In the genomic region with DNA sequence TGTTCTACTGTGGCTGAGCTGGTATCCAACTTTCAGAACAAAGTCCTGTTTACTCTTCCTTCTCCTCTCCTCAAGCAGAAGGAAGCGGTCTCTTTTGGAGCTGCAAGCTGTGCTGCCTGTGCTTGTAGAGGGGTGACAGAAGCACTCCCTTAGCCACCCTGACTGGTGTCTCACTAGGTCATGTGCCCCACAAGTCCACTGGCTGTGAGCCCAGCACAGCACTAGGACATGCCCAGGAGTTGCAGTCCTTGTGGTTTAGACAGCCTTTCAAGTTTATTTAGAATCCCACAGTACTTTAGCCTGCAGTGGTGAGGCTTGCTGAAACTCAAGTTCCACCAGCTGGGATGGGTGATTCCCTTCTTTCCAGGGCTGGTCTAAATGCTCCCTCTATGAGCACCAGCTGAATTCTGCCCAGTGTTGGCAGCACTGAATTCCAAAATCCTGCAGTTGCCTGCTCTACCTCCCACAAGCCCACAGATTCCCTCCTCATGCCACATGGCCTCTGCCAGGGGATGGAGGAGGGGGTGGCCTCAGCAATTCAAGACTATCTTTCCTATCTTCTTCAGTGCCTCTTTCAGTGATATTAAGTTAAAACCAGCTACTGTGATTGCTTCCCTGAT, we compare ENCODE assay signal across 19 cellular contexts.
DNase-seq lines count a peak whose midpoint lies in the region; ATAC-seq and TF ChIP-seq lines count a peak whose summit lies in the region.
"Had no signal": no experiment of that assay in that cellular context is flagged by ENCODE, and none has a peak within 500 bp of the region (broad histone marks: within the 10 kb centered on the region; RNA-seq: fewer than 3 reads in every experiment).

No MANE protein-coding gene starts in this region.

- no peak overlapping the region for H3K27ac Mint-ChIP-seq in T-cell
- H3K27ac Mint-ChIP-seq: activated CD4-positive, alpha-beta T cell treated with anti-CD3 and anti-CD28 coated beads for 36 hours; activated CD8-positive, alpha-beta memory T cell treated with anti-CD3 and anti-CD28 coated beads, Interleukin-2, amount 10 ng/mL, durations not matched to agents 7 days and 5 days; activated naive CD8-positive, alpha-beta T cell treated with anti-CD3 and anti-CD28 coated beads for 36 hours; activated T-helper 17 cell treated with anti-CD3 and anti-CD28 coated beads, Interleukin-2, amount 50 U/mL, for 72 hours; CD8-positive, alpha-beta T cell; nephron had no signal

- peaks cover 9 to 24% (median 23%) of the 10 kb centered on the region in 3 donors for H3K9me3 Mint-ChIP-seq in T-cell

- TF ChIP-seq CTCF in fibroblast of the aortic adventitia (IDR thresholded peaks at IDR 0.05; ENCODE audit: insufficient read depth, low read length), result no peak

- no peak overlapping the region for H3K4me3 Mint-ChIP-seq in T-cell
- H3K4me3 Mint-ChIP-seq: activated CD4-positive, alpha-beta T cell treated with anti-CD3 and anti-CD28 coated beads for 36 hours; activated CD8-positive, alpha-beta memory T cell treated with anti-CD3 and anti-CD28 coated beads, Interleukin-2, amount 10 ng/mL, durations not matched to agents 7 days and 5 days; activated naive CD8-positive, alpha-beta T cell treated with anti-CD3 and anti-CD28 coated beads for 36 hours; activated T-helper 17 cell treated with anti-CD3 and anti-CD28 coated beads, Interleukin-2, amount 50 U/mL, for 72 hours; CD8-positive, alpha-beta T cell; nephron had no signal

- CTCF ChIA-PET in T-cell (lab: Charles Lee), result no interaction called here

- POLR2A ChIA-PET in T-cell (lab: Charles Lee), result no interaction called here

- no peaks in the 10 kb centered on the region for H3K27me3 Mint-ChIP-seq in T-cell
- H3K27me3 Mint-ChIP-seq: activated CD8-positive, alpha-beta memory T cell treated with anti-CD3 and anti-CD28 coated beads, Interleukin-2, amount 10 ng/mL, durations not matched to agents 7 days and 5 days; activated naive CD8-positive, alpha-beta T cell treated with anti-CD3 and anti-CD28 coated beads for 36 hours; activated T-helper 17 cell treated with anti-CD3 and anti-CD28 coated beads, Interleukin-2, amount 50 U/mL, for 72 hours had no signal

- H3K36me3 Mint-ChIP-seq in T-cell, result no peaks in the 10 kb centered on the region
- H3K36me3 Mint-ChIP-seq: activated CD8-positive, alpha-beta memory T cell treated with anti-CD3 and anti-CD28 coated beads, Interleukin-2, amount 10 ng/mL, durations not matched to agents 7 days and 5 days; activated naive CD8-positive, alpha-beta T cell treated with anti-CD3 and anti-CD28 coated beads for 36 hours; CD8-positive, alpha-beta T cell had no signal

- H3K4me3 ChIP-seq in fibroblast of the aortic adventitia (ENCODE audit: low read depth, low read length), result no peak overlapping the region
- H3K4me3 ChIP-seq: transverse colon had no signal

- ATAC-seq in SK-N-SH treated with all-trans-retinoic acid at 6 μM for 48 hours (peak; percentile 64), HG02642 (IDR thresholded peaks at IDR 0.05; ENCODE audit: poor library complexity, unreplicated experiment) (no peak), T-cell (replicated peaks in 1 of 4) (no peak)
- ATAC-seq: activated CD4-positive, alpha-beta T cell treated with anti-CD3 and anti-CD28 coated beads for 36 hours; activated CD8-positive, alpha-beta memory T cell treated with anti-CD3 and anti-CD28 coated beads, Interleukin-2, amount 10 ng/mL, durations not matched to agents 7 days and 5 days; activated T-helper 17 cell treated with anti-CD3 and anti-CD28 coated beads, Interleukin-2, amount 50 U/mL, for 72 hours; CD8-positive, alpha-beta T cell; stimulated activated naive CD8-positive, alpha-beta T cell treated with anti-CD3 and anti-CD28 coated beads, Interleukin-15, Interleukin-2, amounts not matched to agents 100 U/mL and 50 U/mL, for 24 hours had no signal

- H3K4me1 Mint-ChIP-seq in T-cell, result no peaks in the 10 kb centered on the region
- H3K4me1 Mint-ChIP-seq: activated CD4-positive, alpha-beta T cell treated with anti-CD3 and anti-CD28 coated beads for 36 hours; activated CD8-positive, alpha-beta memory T cell treated with anti-CD3 and anti-CD28 coated beads, Interleukin-2, amount 10 ng/mL, durations not matched to agents 7 days and 5 days; activated naive CD8-positive, alpha-beta T cell treated with anti-CD3 and anti-CD28 coated beads for 36 hours; activated T-helper 17 cell treated with anti-CD3 and anti-CD28 coated beads, Interleukin-2, amount 50 U/mL, for 72 hours had no signal

- DNase-seq in GM04503 (ENCODE audit: low read depth), result peak; percentile 57
- DNase-seq in fibroblast of the aortic adventitia (ENCODE audit: low read depth), result peak; percentile 9
- DNase-seq in renal cortical epithelial cell (ENCODE audit: low read depth), result peak; percentile 3
- no peak for DNase-seq in NCI-H748 (lab: John Stamatoyannopoulos, UW; ENCODE audit: unreplicated experiment)
- DNase-seq in dedifferentiated amniotic fluid mesenchymal stem cell (ENCODE audit: extremely low spot score), result no peak
- DNase-seq in T-cell, result no peak
- DNase-seq: activated CD4-positive, alpha-beta T cell treated with anti-CD3 and anti-CD28 coated beads for 36 hours; activated CD8-positive, alpha-beta memory T cell treated with anti-CD3 and anti-CD28 coated beads, Interleukin-2, amount 10 ng/mL, durations not matched to agents 7 days and 5 days; activated naive CD8-positive, alpha-beta T cell treated with anti-CD3 and anti-CD28 coated beads for 36 hours; CD8-positive, alpha-beta T cell; NCI-H1417; NCI-H526; small intestine; stimulated activated naive CD8-positive, alpha-beta T cell treated with anti-CD3 and anti-CD28 coated beads, Interleukin-15, Interleukin-2, amounts not matched to agents 100 U/mL and 50 U/mL, for 24 hours; transverse colon had no signal

TF ChIP-seq in SK-N-SH treated with all-trans-retinoic acid at 6 μM for 48 hours, 23 proteins besides CTCF, POLR2A, EP300 and RAD21:
- TF ChIP-seq PPARA (CRISPR knock-in tag; IDR thresholded peaks at IDR 0.05; ENCODE audit: borderline replicate concordance), result no peak
- TF ChIP-seq ZNF70 (CRISPR knock-in tag; IDR thresholded peaks at IDR 0.05), result no peak
- TF ChIP-seq, protein P1, sequence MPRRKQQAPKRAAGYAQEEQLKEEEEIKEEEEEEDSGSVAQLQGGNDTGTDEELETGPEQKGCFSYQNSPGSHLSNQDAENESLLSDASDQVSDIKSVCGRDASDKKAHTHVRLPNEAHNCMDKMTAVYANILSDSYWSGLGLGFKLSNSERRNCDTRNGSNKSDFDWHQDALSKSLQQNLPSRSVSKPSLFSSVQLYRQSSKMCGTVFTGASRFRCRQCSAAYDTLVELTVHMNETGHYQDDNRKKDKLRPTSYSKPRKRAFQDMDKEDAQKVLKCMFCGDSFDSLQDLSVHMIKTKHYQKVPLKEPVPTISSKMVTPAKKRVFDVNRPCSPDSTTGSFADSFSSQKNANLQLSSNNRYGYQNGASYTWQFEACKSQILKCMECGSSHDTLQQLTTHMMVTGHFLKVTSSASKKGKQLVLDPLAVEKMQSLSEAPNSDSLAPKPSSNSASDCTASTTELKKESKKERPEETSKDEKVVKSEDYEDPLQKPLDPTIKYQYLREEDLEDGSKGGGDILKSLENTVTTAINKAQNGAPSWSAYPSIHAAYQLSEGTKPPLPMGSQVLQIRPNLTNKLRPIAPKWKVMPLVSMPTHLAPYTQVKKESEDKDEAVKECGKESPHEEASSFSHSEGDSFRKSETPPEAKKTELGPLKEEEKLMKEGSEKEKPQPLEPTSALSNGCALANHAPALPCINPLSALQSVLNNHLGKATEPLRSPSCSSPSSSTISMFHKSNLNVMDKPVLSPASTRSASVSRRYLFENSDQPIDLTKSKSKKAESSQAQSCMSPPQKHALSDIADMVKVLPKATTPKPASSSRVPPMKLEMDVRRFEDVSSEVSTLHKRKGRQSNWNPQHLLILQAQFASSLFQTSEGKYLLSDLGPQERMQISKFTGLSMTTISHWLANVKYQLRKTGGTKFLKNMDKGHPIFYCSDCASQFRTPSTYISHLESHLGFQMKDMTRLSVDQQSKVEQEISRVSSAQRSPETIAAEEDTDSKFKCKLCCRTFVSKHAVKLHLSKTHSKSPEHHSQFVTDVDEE (CRISPR knock-in tag; IDR thresholded peaks at IDR 0.05), result no peak
- TF ChIP-seq ZNF8 (CRISPR knock-in tag; IDR thresholded peaks at IDR 0.05), result no peak
- no peak for TF ChIP-seq SNAI2 (CRISPR knock-in tag; IDR thresholded peaks at IDR 0.05)
- no peak for TF ChIP-seq ESRRG (CRISPR knock-in tag; IDR thresholded peaks at IDR 0.05)
- TF ChIP-seq CSDC2 (CRISPR knock-in tag; IDR thresholded peaks at IDR 0.05), result no peak
- TF ChIP-seq ZFP30 (CRISPR knock-in tag; IDR thresholded peaks at IDR 0.05), result no peak
- no peak for TF ChIP-seq ZC3H10 (CRISPR knock-in tag; IDR thresholded peaks at IDR 0.05)
- TF ChIP-seq TOX (CRISPR knock-in tag; IDR thresholded peaks at IDR 0.05; ENCODE audit: borderline replicate concordance), result no peak
- TF ChIP-seq ARNTL (CRISPR knock-in tag; IDR thresholded peaks at IDR 0.05; ENCODE audit: borderline replicate concordance, low read depth), result no peak
TF ChIP-seq in SK-N-SH treated with all-trans-retinoic acid at 6 μM for 48 hours: peak in this region for 0.

Comparison
In these comparisons a context has a peak if more than half of its experiments do, and no peak if none do; other contexts are left out.
1. DNase-seq: peak in GM04503 (single experiment), fibroblast of the aortic adventitia (single experiment) and renal cortical epithelial cell (single experiment); none in NCI-H748 (single experiment), dedifferentiated amniotic fluid mesenchymal stem cell (single experiment) and T-cell (0 of 34).